Comparison of ENCODE assay signal across 21 cellular contexts in the genomic region with DNA sequence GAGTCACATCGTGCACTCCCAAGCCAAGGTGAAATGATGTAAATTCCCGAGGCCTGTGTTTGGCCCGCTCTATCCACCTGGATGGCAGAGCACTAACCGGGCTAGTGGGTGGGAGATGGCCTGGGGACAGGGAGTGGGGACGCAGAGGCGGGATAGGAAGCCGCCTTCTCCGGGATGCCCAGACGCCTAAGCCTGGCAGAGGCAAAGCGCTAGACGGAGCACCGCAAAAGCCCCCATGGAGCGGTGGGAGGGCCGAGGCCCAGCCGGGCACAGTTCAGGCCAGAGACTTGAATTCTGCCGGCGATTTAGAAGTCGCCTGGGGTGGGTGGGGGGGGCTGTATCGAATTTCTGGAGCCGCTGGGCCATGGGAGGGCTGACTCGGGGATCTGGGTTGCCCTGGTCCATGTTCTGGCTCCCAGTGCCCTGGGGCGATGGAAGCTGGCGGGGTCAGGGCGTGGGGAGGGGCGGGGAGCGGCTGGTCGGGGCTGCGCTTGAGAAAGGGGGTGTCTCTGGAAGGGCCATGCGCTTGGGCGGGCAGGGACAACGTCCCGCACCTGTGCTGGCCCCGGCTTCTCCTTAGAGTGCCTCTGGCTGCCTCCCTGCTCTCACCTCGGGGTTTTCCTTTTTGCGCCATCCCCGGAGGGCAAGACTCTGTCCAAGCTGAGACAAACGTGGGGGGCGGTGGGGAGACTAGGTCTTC. TPM values are rescaled to one million over a fixed set of nuclear protein-coding genes. Genes with fewer than 3 reads are reported as not detected.
A peak's percentile ranks its signal among the peaks of the same experiment; 100 is the strongest.
DNase-seq lines count a peak whose midpoint lies in the region; FAIRE-seq and TF ChIP-seq lines count a peak whose summit lies in the region.
"Had no signal": no experiment of that assay in that cellular context is flagged by ENCODE, and none has a peak within 500 bp of the region (broad histone marks: within the 10 kb centered on the region; RNA-seq: fewer than 3 reads in every experiment).

No MANE protein-coding gene starts in this region.

- CTCF ChIA-PET in HEK293 (lab: Yijun Ruan, JAX), result interaction anchor here (2.0 to 7.6 kb wide), 3 partner anchors 10 to 60 kb away, joined by 10 to 114 read pairs (median 14); no protein-coding TSS in a partner anchor
- CTCF ChIA-PET in H1 (lab: Charles Lee; ENCODE audit: partially characterized antibody), result interaction anchor here (0.6 to 2.0 kb wide), 6 partner anchors 11 to 254 kb away, joined by 3 to 13 read pairs (median 4); no protein-coding TSS in a partner anchor

- H3K4ac ChIP-seq in H1 (replicated peaks; ENCODE audit: insufficient read length, low read depth, low read length), result no peak overlapping the region

- H3K18ac ChIP-seq in H1 (ENCODE audit: extremely low read depth, low read length), result no peak overlapping the region

- 77% methylated on average over 25 of the region's 38 CpGs; no CpG with 5 or more reads in 1 of the 2 experiments for WGBS in H1 (ENCODE audit: extremely low coverage in 1 of 2, insufficient coverage in 1 of 2, insufficient read length in 1 of 2, insufficient replicate concordance in 2 of 2, low coverage in 1 of 2, low lambda C conversion rate in 2 of 2, missing lambda C conversion rate in 1 of 2), 2 experiments
- 26 to 29% methylated on average over 20 to 33 of the region's 38 CpGs for WGBS in tibial nerve, 2 donors

- no peak overlapping the region for H2BK12ac ChIP-seq in H1 (ENCODE audit: low read depth, low read length)

- H3K4me2 ChIP-seq in H1 (ENCODE audit: insufficient read depth in 1 of 2, low read depth in 2 of 2, low read length in 2 of 2), result peak overlapping the region in 1 of 2 experiments; percentile 45; a peak in 2 of 4 replicates
- H3K4me2 ChIP-seq: BLaER1 had no signal

- H3K9me3 ChIP-seq in HEK293 (ENCODE audit: control insufficient read depth, insufficient read depth, low read depth, low read length) (no peaks in the 10 kb centered on the region), H1 (ENCODE audit: insufficient read depth in 2 of 2, low read depth in 1 of 2, low read length in 1 of 2) (no peaks in the 10 kb centered on the region), tibial nerve (no peaks in the 10 kb centered on the region)
- H3K9me3 ChIP-seq: BLaER1, HAP-1 had no signal

- no peak overlapping the region for H2BK120ac ChIP-seq in H1 (replicated peaks; ENCODE audit: low read depth, low read length)

- no peaks in the 10 kb centered on the region for H4K20me1 ChIP-seq in H1 (replicated peaks in 1 of 2; ENCODE audit: control insufficient read depth in 1 of 2, insufficient read depth in 2 of 2, low read length in 2 of 2)

- H3K27me3 ChIP-seq in H1 (replicated peaks in 1 of 4; ENCODE audit: control insufficient read depth in 3 of 4, extremely low read depth in 1 of 4, insufficient read depth in 3 of 4, low read length in 3 of 4) (peaks cover 0 to 2% (median 0%) of the 10 kb centered on the region in 4 experiments; a peak in 1 of 7 replicates), tibial nerve (peaks cover 0 to 52% of the 10 kb centered on the region in 2 donors)

- peaks cover 5% of the 10 kb centered on the region; the same call in 1 of the 2 replicates for H3K23me2 ChIP-seq in H1 (ENCODE audit: low read depth, low read length)

- H2BK20ac ChIP-seq in H1 (ENCODE audit: low read length), result no peak overlapping the region

- H3K56ac ChIP-seq in H1 (replicated peaks; ENCODE audit: insufficient read length, low read depth, low read length), result no peak overlapping the region

- H3K4me3 ChIP-seq in HEK293 (ENCODE audit: low read depth, low read length) (no peak overlapping the region), H1 (ENCODE audit: extremely low read depth in 1 of 4, insufficient read depth in 2 of 4, low read depth in 3 of 4, low read length in 4 of 4) (peak overlapping the region in 1 of 4 experiments; percentile 35; a peak in 1 of 8 replicates), tibial nerve (no peak overlapping the region)
- H3K4me3 ChIP-seq: BLaER1, GM23248, HAP-1 had no signal

- H3K36me3 ChIP-seq in HEK293 (ENCODE audit: control insufficient read depth in 2 of 2, insufficient read depth in 1 of 2, low read length in 2 of 2) (no peaks in the 10 kb centered on the region), H1 (ENCODE audit: control insufficient read depth in 2 of 4, insufficient read depth in 4 of 4, low read length in 3 of 4) (no peaks in the 10 kb centered on the region), tibial nerve (no peaks in the 10 kb centered on the region)
- H3K36me3 ChIP-seq: BLaER1, HAP-1 had no signal

- no peak overlapping the region for H2AK5ac ChIP-seq in H1 (ENCODE audit: low read depth, low read length)

- H2BK15ac ChIP-seq in H1 (ENCODE audit: low read length), result no peak overlapping the region

- H3K4me1 ChIP-seq in HEK293 (ENCODE audit: control insufficient read depth, insufficient read depth, low read length) (no peaks in the 10 kb centered on the region), H1 (replicated peaks in 1 of 4; ENCODE audit: control insufficient read depth in 3 of 4, insufficient read depth in 4 of 4, low read length in 3 of 4) (peaks cover 0 to 2% (median 0%) of the 10 kb centered on the region in 4 experiments; a peak in 5 of 7 replicates), tibial nerve (peaks cover 0 to 5% (median 0%) of the 10 kb centered on the region in 4 donors)
- H3K4me1 ChIP-seq: BLaER1, HAP-1 had no signal

- TF ChIP-seq CTCF in HEK293 (tag by site-specific recombination; IDR thresholded peaks at IDR 0.05) (no peak), H1 (IDR thresholded peaks at IDR 0.05; ENCODE audit: control extremely low read depth in 1 of 3, insufficient read depth in 1 of 3, low read depth in 1 of 3, low read length in 3 of 3) (no peak), tibial nerve (IDR thresholded peaks at IDR 0.05) (no peak)

- TF ChIP-seq POLR2A in H1 (IDR thresholded peaks at IDR 0.05; ENCODE audit: control extremely low read depth in 1 of 2, low read depth in 2 of 2, low read length in 2 of 2), result no peak
- TF ChIP-seq POLR2A in tibial nerve (IDR thresholded peaks at IDR 0.05), result no peak

- H3K27ac ChIP-seq in HEK293 (ENCODE audit: extremely low read depth, low read depth, low read length), result no peak overlapping the region
- no peak overlapping the region for H3K27ac ChIP-seq in H1 (ENCODE audit: low read depth, low read length)
- H3K27ac ChIP-seq in tibial nerve, result no peak overlapping the region
- H3K27ac ChIP-seq: 22Rv1, BLaER1, GM23248, HL-60 had no signal

- POLR2A ChIA-PET in HEK293 (lab: Yijun Ruan, JAX), result interaction anchor here (0.6 kb wide), 2 partner anchors 41 to 202 kb away, joined by 5 to 6 read pairs; no protein-coding TSS in a partner anchor
- POLR2A ChIA-PET in H1 (lab: Charles Lee; ENCODE audit: partially characterized antibody), result interaction anchor here (0.9 to 3.5 kb wide), 6 partner anchors 10 to 70 kb away, joined by 3 to 34 read pairs (median 5); a partner anchor contains a TSS

- no peaks in the 10 kb centered on the region; the same call in 1 of the 2 replicates for H3K79me1 ChIP-seq in H1 (ENCODE audit: low read depth, low read length)

- no peak overlapping the region for H2BK5ac ChIP-seq in H1 (ENCODE audit: low read depth, low read length)

- no peak overlapping the region for H3K14ac ChIP-seq in H1 (ENCODE audit: insufficient read length)

- H3K9ac ChIP-seq in H1 (replicated peaks in 1 of 4; ENCODE audit: extremely low read depth in 1 of 4, low read depth in 3 of 4, low read length in 3 of 4), result no peak overlapping the region
- H3K9ac ChIP-seq: BLaER1, GM23248 had no signal

- H4K5ac ChIP-seq in H1 (ENCODE audit: insufficient read length, low read depth, low read length), result no peak overlapping the region

- DNase-seq in DMS53 (lab: John Stamatoyannopoulos, UW) (peak; percentile 51), DMS53 treated with DMSO at 0.1 percent for 48 hours (lab: John Stamatoyannopoulos, UW; ENCODE audit: unreplicated experiment) (no peak), H1 (ENCODE audit: low read depth in 1 of 2, low spot score in 2 of 2) (no peak), tibial nerve (ENCODE audit: low spot score in 2 of 2) (no peak), T-helper 1 cell (no peak), NCI-H2107 (lab: John Stamatoyannopoulos, UW) (no peak)
- DNase-seq: AML-193, DMS79, HFFc6, KG1 had no signal

- no peak for FAIRE-seq in H1 (lab: Jason Lieb, UNC)
- FAIRE-seq: G401.6, GM12891 had no signal

- H2AFZ ChIP-seq in H1 (ENCODE audit: low read length), result no peak overlapping the region
- H2AFZ ChIP-seq: GM23248 had no signal

- no peak overlapping the region for H4K91ac ChIP-seq in H1 (replicated peaks; ENCODE audit: insufficient read length, low read length)

- no peak for TF ChIP-seq RAD21 in H1 (IDR thresholded peaks at IDR 0.05 in 1 of 2, conservative IDR thresholded peaks at IDR 0.05 in 1 of 2; ENCODE audit: low read depth in 2 of 2, low read length in 2 of 2)

- H3K23ac ChIP-seq in H1 (ENCODE audit: insufficient read length), result no peak overlapping the region

- H3K79me2 ChIP-seq in H1 (ENCODE audit: control insufficient read depth in 1 of 2, insufficient read depth in 2 of 2, low read length in 2 of 2), result no peaks in the 10 kb centered on the region

- H4K8ac ChIP-seq in H1 (ENCODE audit: extremely low read depth, insufficient read depth, low read length), result 0 out of 2 replicates have a peak overlapping the region, but pooled peaks have one; percentile 25

- TF ChIP-seq EP300 in H1 (IDR thresholded peaks at IDR 0.05; ENCODE audit: borderline replicate concordance in 1 of 2, low read depth in 2 of 2, low read length in 2 of 2) (no peak), tibial nerve (IDR thresholded peaks at IDR 0.05) (no peak)

RNA-seq across cellular contexts. Expression of a gene that starts 28.0 kb away (rescaled TPM):
- 37.9 and 38.8 TPM in 2 replicates for total RNA-seq in H1 (2021; fragmentation: NEBNext Ultra II Directional; extraction: Animal tissue kit (Norgen Biotek cat#: 25700))
- polyA plus RNA-seq in H1 (2011; rRNA removed), result 114 and 120 TPM in 2 replicates
- polyA plus RNA-seq in H1 (2011; cell fraction: cytosol; rRNA removed), result 76.1 TPM
- 74.5 TPM for polyA plus RNA-seq in H1 (2011; cell fraction: nucleus; rRNA removed)
- 19.4 to 35.8 TPM (median 34.2 TPM) in 4 replicates for polyA plus RNA-seq in H1 (2012, experiment 1 of 2)
- 38.0 TPM for polyA plus RNA-seq in H1 (2012, experiment 2 of 2)
- polyA plus RNA-seq in H1 (2013, experiment 1 of 2), result 43.1 TPM
- 43.5 TPM for polyA plus RNA-seq in H1 (2013, experiment 2 of 2)
- 28.4 and 31.5 TPM in 2 replicates for polyA minus RNA-seq in H1 (2011; rRNA and poly(A)+ RNA removed)
- polyA minus RNA-seq in H1 (2011; cell fraction: cytosol; rRNA and poly(A)+ RNA removed), result 36.6 TPM
- polyA minus RNA-seq in H1 (2011; cell fraction: nucleus; rRNA and poly(A)+ RNA removed), result 25.4 TPM
- 10 to 100 TPM; 50.0 to 73.7 (median 55.6) TPM for total RNA-seq in tibial nerve

RNA-seq across cellular contexts. Expression of a gene that starts 36.3 kb away (rescaled TPM):
- total RNA-seq in H1 (2021; fragmentation: NEBNext Ultra II Directional; extraction: Animal tissue kit (Norgen Biotek cat#: 25700)), result 44.9 and 53.4 TPM in 2 replicates
- polyA plus RNA-seq in H1 (2011; rRNA removed), result 51.8 and 68.5 TPM in 2 replicates
- polyA plus RNA-seq in H1 (2011; cell fraction: cytosol; rRNA removed), result 54.5 TPM
- 96.5 TPM for polyA plus RNA-seq in H1 (2011; cell fraction: nucleus; rRNA removed)
- polyA plus RNA-seq in H1 (2012, experiment 1 of 2), result 46.1 to 58.1 TPM (median 50.2 TPM) in 4 replicates
- polyA plus RNA-seq in H1 (2012, experiment 2 of 2), result 47.5 TPM
- 89.8 TPM for polyA plus RNA-seq in H1 (2013, experiment 1 of 2)
- polyA plus RNA-seq in H1 (2013, experiment 2 of 2), result 82.9 TPM
- 45.0 and 47.6 TPM in 2 replicates for polyA minus RNA-seq in H1 (2011; rRNA and poly(A)+ RNA removed)
- polyA minus RNA-seq in H1 (2011; cell fraction: cytosol; rRNA and poly(A)+ RNA removed), result 55.1 TPM
- 24.3 TPM for polyA minus RNA-seq in H1 (2011; cell fraction: nucleus; rRNA and poly(A)+ RNA removed)
- 10 to 100 TPM; 52.8 to 87.9 (median 64.0) TPM for total RNA-seq in tibial nerve

RNA-seq across cellular contexts. Expression of a gene that starts 39.5 kb away (rescaled TPM):
- total RNA-seq in H1 (2021; fragmentation: NEBNext Ultra II Directional; extraction: Animal tissue kit (Norgen Biotek cat#: 25700)), result 0.91 and 1.2 TPM in 2 replicates
- polyA plus RNA-seq in H1 (2011; rRNA removed), result 0.36 and 0.77 TPM in 2 replicates
- polyA plus RNA-seq in H1 (2011; cell fraction: cytosol; rRNA removed), result 0.18 TPM
- 0.19 TPM for polyA plus RNA-seq in H1 (2011; cell fraction: nucleus; rRNA removed)
- 0.27 to 0.49 TPM in 2 of 4 replicates, not detected in the others for polyA plus RNA-seq in H1 (2012, experiment 1 of 2)
- polyA plus RNA-seq in H1 (2012, experiment 2 of 2), result 0.67 TPM
- 1.8 TPM for polyA plus RNA-seq in H1 (2013, experiment 1 of 2)
- 2.2 TPM for polyA plus RNA-seq in H1 (2013, experiment 2 of 2)
- polyA minus RNA-seq in H1 (2011; rRNA and poly(A)+ RNA removed), result not detected in 2 replicates
- not detected for polyA minus RNA-seq in H1 (2011; cell fraction: cytosol; rRNA and poly(A)+ RNA removed)
- polyA minus RNA-seq in H1 (2011; cell fraction: nucleus; rRNA and poly(A)+ RNA removed), result not detected
- not detected for total RNA-seq in tibial nerve
- total RNA-seq: A673; CD8-positive, alpha-beta memory T cell; GM23248; HFFc6 had no signal
- polyA plus RNA-seq: CD8-positive, alpha-beta memory T cell; GM23248; IgD-negative memory B cell had no signal

RNA-seq across cellular contexts. Expression of a gene that starts 50.7 kb away (rescaled TPM):
- not detected in 2 replicates for total RNA-seq in H1 (2021; fragmentation: NEBNext Ultra II Directional; extraction: Animal tissue kit (Norgen Biotek cat#: 25700))
- not detected in 2 replicates for polyA plus RNA-seq in H1 (2011; rRNA removed)
- not detected for polyA plus RNA-seq in H1 (2011; cell fraction: cytosol; rRNA removed)
- polyA plus RNA-seq in H1 (2011; cell fraction: nucleus; rRNA removed), result not detected
- 0.28 to 0.62 TPM in 2 of 4 replicates, not detected in the others for polyA plus RNA-seq in H1 (2012, experiment 1 of 2)
- polyA plus RNA-seq in H1 (2012, experiment 2 of 2), result not detected
- polyA plus RNA-seq in H1 (2013, experiment 1 of 2), result not detected
- polyA plus RNA-seq in H1 (2013, experiment 2 of 2), result not detected
- polyA minus RNA-seq in H1 (2011; rRNA and poly(A)+ RNA removed), result not detected in 2 replicates
- not detected for polyA minus RNA-seq in H1 (2011; cell fraction: cytosol; rRNA and poly(A)+ RNA removed)
- polyA minus RNA-seq in H1 (2011; cell fraction: nucleus; rRNA and poly(A)+ RNA removed), result not detected
- 1 to 10 TPM in 1 of 4 donors, not detected in 3; 3.0 TPM for total RNA-seq in tibial nerve
- total RNA-seq: A673; CD8-positive, alpha-beta memory T cell; GM23248; HFFc6 had no signal
- polyA plus RNA-seq: CD8-positive, alpha-beta memory T cell; GM23248; IgD-negative memory B cell had no signal
